8 cellular contexts compared by ENCODE assay signal in the genomic region with DNA sequence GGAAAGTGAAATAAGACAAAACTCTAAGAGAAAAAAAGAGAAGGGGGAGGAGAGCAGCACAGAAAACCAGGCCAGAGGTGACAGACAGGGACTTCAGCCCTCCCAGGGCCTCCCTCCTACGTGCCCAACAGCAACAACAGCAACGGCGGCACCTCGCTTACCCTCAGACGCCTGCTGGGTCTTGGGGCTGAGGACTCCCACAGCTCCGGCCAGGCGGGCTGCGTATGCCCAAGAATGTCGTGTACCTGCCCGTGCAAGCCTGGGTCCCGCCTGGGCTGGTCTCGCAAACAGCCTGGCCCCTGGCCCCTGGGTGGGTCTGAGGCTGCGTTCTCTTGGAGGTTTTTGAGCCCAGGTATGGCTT. TPM values are rescaled to one million over a fixed set of nuclear protein-coding genes. Genes with fewer than 3 reads are reported as not detected.
DNase-seq lines count a peak whose midpoint lies in the region; ATAC-seq, FAIRE-seq and TF ChIP-seq lines count a peak whose summit lies in the region.

No MANE protein-coding gene starts in this region.

- BruUV-seq in PC-3 (replicated peaks; lab: Mats Ljungman, UMichigan): TSS peak; percentile 71

- CTCF ChIA-PET in PC-3 (lab: Charles Lee): no interaction called here

- no peaks in the 10 kb centered on the region for H3K9me2 ChIP-seq in PC-3 (replicated peaks; ENCODE audit: low read length)

- H3K4me1 ChIP-seq in PC-3 (ENCODE audit: insufficient read depth, low read length) (peaks cover 22% of the 10 kb centered on the region), adipocyte (ENCODE audit: control insufficient read depth, insufficient read depth, low read length) (peaks cover 48% of the 10 kb centered on the region), keratinocyte (ENCODE audit: control insufficient read depth, extremely low read depth, insufficient read depth, low read length) (peaks cover 55% of the 10 kb centered on the region)

- dilution Hi-C loops in keratinocyte (cut with MboI; ENCODE audit: extremely low pct_ligation_motif_present, low sequenced_read_pairs): no loop called here

- H3K27ac ChIP-seq in PC-3 (ENCODE audit: low read length): peak overlapping the region; percentile 50
- peak overlapping the region; percentile 93 for H3K27ac ChIP-seq in keratinocyte (ENCODE audit: control insufficient read depth, insufficient read depth, low read length)

- FAIRE-seq in keratinocyte (lab: Jason Lieb, UNC): no peak

- H3K9me3 ChIP-seq in PC-3 (ENCODE audit: low read length) (no peaks in the 10 kb centered on the region), adipocyte (ENCODE audit: control insufficient read depth, low read length) (no peaks in the 10 kb centered on the region), keratinocyte (ENCODE audit: control insufficient read depth, low read depth, low read length) (no peaks in the 10 kb centered on the region)

- H3K4me3 ChIP-seq in PC-3 (ENCODE audit: low read length) (peak overlapping the region; percentile 58), adipocyte (ENCODE audit: low read length) (peak overlapping the region; percentile 93), keratinocyte (ENCODE audit: control insufficient read depth in 2 of 3, extremely low read depth in 1 of 3, insufficient read depth in 2 of 3, low read depth in 1 of 3, low read length in 3 of 3) (peak overlapping the region; percentile 51 to 79 (median 79))

- H3K27me3 ChIP-seq in PC-3 (ENCODE audit: low read length) (no peaks in the 10 kb centered on the region), adipocyte (replicated peaks; ENCODE audit: control insufficient read depth, insufficient read depth, low read length) (no peaks in the 10 kb centered on the region), keratinocyte (ENCODE audit: control insufficient read depth, extremely low read depth, insufficient read depth, low read length) (no peaks in the 10 kb centered on the region)

- H3F3A ChIP-seq in PC-3 (ENCODE audit: low read length, unreplicated experiment): no peaks in the 10 kb centered on the region

- H3K79me2 ChIP-seq in PC-3 (ENCODE audit: low read length) (peaks cover 59% of the 10 kb centered on the region), keratinocyte (ENCODE audit: control insufficient read depth, insufficient read depth, low read length) (peaks cover 68% of the 10 kb centered on the region)

- ATAC-seq in PC-3: peak; percentile 12
- no peak for ATAC-seq in HG03039 (IDR thresholded peaks at IDR 0.05; ENCODE audit: unreplicated experiment)
- ATAC-seq in HG03469 (IDR thresholded peaks at IDR 0.05; ENCODE audit: unreplicated experiment): no peak

- DNase-seq in EL (peak; percentile 30), PC-3 (no peak), adipocyte (ENCODE audit: low read depth) (peak; percentile 52), keratinocyte (ENCODE audit: low read depth, low spot score) (peak; percentile 80), HK-2 (ENCODE audit: unreplicated experiment) (no peak)
- peak in 2 of 3 experiments; percentile 16 to 31 for DNase-seq in stimulated activated CD4-positive, alpha-beta T cell treated with anti-CD3 and anti-CD28 coated beads, TNF-alpha, amount 100 ng/mL, for 24 hours (ENCODE audit: low read depth in 3 of 3)

- peak overlapping the region; percentile 80 for H3K4me2 ChIP-seq in PC-3 (ENCODE audit: low read length)
- peak overlapping the region; percentile 99 for H3K4me2 ChIP-seq in keratinocyte (ENCODE audit: control insufficient read depth, extremely low read depth, insufficient read depth, low read depth, low read length)

- H3K9ac ChIP-seq in PC-3 (ENCODE audit: low read length) (peak overlapping the region; percentile 61), adipocyte (ENCODE audit: low read length) (peak overlapping the region; percentile 96), keratinocyte (ENCODE audit: control insufficient read depth, extremely low read depth, insufficient read depth, low read length) (peak overlapping the region; percentile 89)

- POLR2A ChIA-PET in PC-3 (lab: Charles Lee; ENCODE audit: unreplicated experiment): no interaction called here

- H3K9me1 ChIP-seq in keratinocyte (ENCODE audit: control insufficient read depth, extremely low read depth, insufficient read depth, low read length): peaks cover 7% of the 10 kb centered on the region

- intact Hi-C loops in PC-3 (cut with micrococcal nuclease): loop anchor here (10.0 kb wide), 1 partner anchor 123 kb away; no protein-coding TSS in a partner anchor

- no peaks in the 10 kb centered on the region for H4K20me1 ChIP-seq in PC-3 (ENCODE audit: low read length)
- H4K20me1 ChIP-seq in keratinocyte (ENCODE audit: control insufficient read depth, extremely low read depth, insufficient read depth, low read length): peaks cover 4% of the 10 kb centered on the region

- H3K36me3 ChIP-seq in PC-3 (ENCODE audit: low read depth, low read length) (no peaks in the 10 kb centered on the region; the same call in 1 of the 2 replicates), adipocyte (ENCODE audit: control insufficient read depth, insufficient read depth, low read length, severe bottlenecking) (peaks cover 17% of the 10 kb centered on the region), keratinocyte (ENCODE audit: control insufficient read depth in 2 of 2, extremely low read depth in 1 of 2, insufficient read depth in 2 of 2, low read length in 2 of 2) (peaks cover 13 to 25% of the 10 kb centered on the region in 2 experiments)

- TF ChIP-seq CTCF in PC-3 (conservative IDR thresholded peaks at IDR 0.05; ENCODE audit: low read depth, low read length): no peak
- TF ChIP-seq CTCF in keratinocyte (optimal IDR thresholded peaks at IDR 0.05 in 1 of 3, IDR thresholded peaks at IDR 0.05 in 1 of 3, conservative IDR thresholded peaks at IDR 0.05 in 1 of 3; ENCODE audit: extremely low read depth in 1 of 3, insufficient read depth in 2 of 3, low read length in 3 of 3): no peak

- H2AFZ ChIP-seq in PC-3 (ENCODE audit: low read length) (peak overlapping the region; percentile 92), keratinocyte (ENCODE audit: control insufficient read depth, low read length) (peak overlapping the region; percentile 90)

RNA-seq across cellular contexts. Expression of a gene that starts 30.5 kb away (rescaled TPM):
- total RNA-seq in PC-3 (2014; rRNA removed): 86.2 and 124 TPM in 2 replicates
- 32.8 to 41.4 TPM (median 36.1 TPM) in 3 replicates for polyA plus RNA-seq in keratinocyte
- polyA plus RNA-seq in keratinocyte (2011; ENCODE audit: low read depth): 66.3 TPM
- 15.4 and 32.8 TPM in 2 replicates for polyA plus RNA-seq in keratinocyte (2011; cell fraction: cytosol; rRNA removed)
- polyA plus RNA-seq in keratinocyte (2011; cell fraction: nucleus; rRNA removed): 67.7 and 82.5 TPM in 2 replicates
- 37.8 and 43.0 TPM in 2 replicates for polyA plus RNA-seq in keratinocyte (2012; ENCODE audit: low replicate concordance)
- 55.8 to 89.2 TPM (median 62.3 TPM) in 3 replicates for polyA minus RNA-seq in keratinocyte
- polyA minus RNA-seq in keratinocyte (2011; cell fraction: cytosol; rRNA and poly(A)+ RNA removed): 79.2 TPM
- polyA minus RNA-seq in keratinocyte (2011; cell fraction: nucleus; rRNA and poly(A)+ RNA removed): 59.9 and 66.4 TPM in 2 replicates

RNA-seq across cellular contexts. Expression of a gene that starts 47.4 kb away (rescaled TPM):
- total RNA-seq in PC-3 (2014; rRNA removed): 2.6 and 2.7 TPM in 2 replicates
- 0.38 to 0.94 TPM (median 0.81 TPM) in 3 replicates for polyA plus RNA-seq in keratinocyte
- polyA plus RNA-seq in keratinocyte (2011; ENCODE audit: low read depth): 0.50 TPM
- 0.44 and 1.1 TPM in 2 replicates for polyA plus RNA-seq in keratinocyte (2011; cell fraction: cytosol; rRNA removed)
- polyA plus RNA-seq in keratinocyte (2011; cell fraction: nucleus; rRNA removed): 1.2 and 1.6 TPM in 2 replicates
- polyA plus RNA-seq in keratinocyte (2012; ENCODE audit: low replicate concordance): 0.56 and 0.81 TPM in 2 replicates
- polyA minus RNA-seq in keratinocyte: 0.96 to 2.6 TPM (median 2.1 TPM) in 3 replicates
- polyA minus RNA-seq in keratinocyte (2011; cell fraction: cytosol; rRNA and poly(A)+ RNA removed): 1.3 TPM
- 0.74 and 1.2 TPM in 2 replicates for polyA minus RNA-seq in keratinocyte (2011; cell fraction: nucleus; rRNA and poly(A)+ RNA removed)

Comparison
In these comparisons a context has a peak if more than half of its experiments do, and no peak if none do; other contexts are left out.
1. DNase-seq: peak in EL (single experiment), adipocyte (single experiment), keratinocyte (single experiment) and stimulated activated CD4-positive, alpha-beta T cell treated with anti-CD3 and anti-CD28 coated beads, TNF-alpha, amount 100 ng/mL, for 24 hours (2 of 3); none in PC-3 (single experiment) and HK-2 (single experiment).
2. Peak in every context shown above with its lines, with median percentiles within 50 percentile points of each other: H3K4me3 ChIP-seq and H3K9ac ChIP-seq.